ENCODE assay signal across 20 cellular contexts in genomic region chr5:31996909-31997308, GRCh38.
DNase-seq lines count a peak whose midpoint lies in the region; ATAC-seq, FAIRE-seq and TF ChIP-seq lines count a peak whose summit lies in the region.
"Had no signal": no experiment of that assay in that cellular context is flagged by ENCODE, and none has a peak within 500 bp of the region (broad histone marks: within the 10 kb centered on the region; RNA-seq: fewer than 3 reads in every experiment).

No MANE protein-coding gene starts in this region.

- H3K27ac ChIP-seq in OCI-LY7 (ENCODE audit: low read depth, low read length, poor library complexity, severe bottlenecking) (peak overlapping the region; percentile 88), A673 (ENCODE audit: low read depth, low read length, poor library complexity, severe bottlenecking) (no peak overlapping the region)
- no peak overlapping the region for H3K27ac ChIP-seq in naive thymus-derived CD4-positive, alpha-beta T cell (ENCODE audit: low read depth, low read length)
- H3K27ac ChIP-seq: BLaER1 treated with 17β-estradiol and CSF1 and Interleukin-3, amounts not matched to agents 10 nM and 100 nM; HL-60 had no signal

- ATAC-seq in naive thymus-derived CD4-positive, alpha-beta T cell, result no peak
- ATAC-seq in HG03139 (IDR thresholded peaks at IDR 0.05; ENCODE audit: unreplicated experiment), result no peak
- ATAC-seq: CD8-positive, alpha-beta T cell; GM23338; K562 had no signal

- H3K79me2 ChIP-seq in OCI-LY7 (ENCODE audit: insufficient read depth, low read depth, low read length), result peaks cover 25% of the 10 kb centered on the region; the same call in 1 of the 2 replicates

- POLR2A ChIA-PET in OCI-LY7 (lab: Charles Lee), result interaction anchor here (0.9 to 5.1 kb wide), 13 partner anchors 9 to 130 kb away, joined by 3 to 42 read pairs (median 4); no protein-coding TSS in a partner anchor
- POLR2A ChIA-PET in naive thymus-derived CD4-positive, alpha-beta T cell (lab: Charles Lee), result interaction anchor here (0.8 kb wide), 1 partner anchor 15 kb away, joined by 3 read pairs; no protein-coding TSS in a partner anchor
- POLR2A ChIA-PET in A673 (lab: Charles Lee; ENCODE audit: low non-redundant PET), result no interaction called here

- peaks cover 0 to 18% (median 9%) of the 10 kb centered on the region in 5 donors for H3K36me3 Mint-ChIP-seq in naive thymus-derived CD4-positive, alpha-beta T cell
- H3K36me3 Mint-ChIP-seq: CD8-positive, alpha-beta T cell had no signal

- CTCF ChIA-PET in OCI-LY7 (lab: Charles Lee; ENCODE audit: unreplicated experiment), result interaction anchor here (0.6 to 1.5 kb wide), 3 partner anchors 9 to 21 kb away, joined by 3 read pairs; no protein-coding TSS in a partner anchor
- CTCF ChIA-PET in naive thymus-derived CD4-positive, alpha-beta T cell (lab: Charles Lee), result interaction anchor here (0.9 to 1.2 kb wide), 2 partner anchors 15 to 141 kb away, joined by 3 to 4 read pairs; no protein-coding TSS in a partner anchor
- CTCF ChIA-PET in A673 (lab: Charles Lee), result no interaction called here

- DNase-seq in GM19239 (ENCODE audit: insufficient read length, low spot score), result no peak
- peak; percentile 31 for DNase-seq in OCI-LY7 (ENCODE audit: low spot score)
- no peak for DNase-seq in naive thymus-derived CD4-positive, alpha-beta T cell
- no peak for DNase-seq in T1000 (lab: John Stamatoyannopoulos, UW)
- DNase-seq in A673 (ENCODE audit: low spot score), result no peak
- DNase-seq in HUDEP-2 (lab: John Stamatoyannopoulos, UW; ENCODE audit: unreplicated experiment in 76 of 76), result no peak
- DNase-seq: 8988T; Calu3; CD8-positive, alpha-beta T cell; DND-41; HCEC 1CT had no signal

- peak overlapping the region; percentile 76 for H3K4me2 ChIP-seq in OCI-LY7 (ENCODE audit: low read length)
- H3K4me2 ChIP-seq: BLaER1 treated with 17β-estradiol and CSF1 and Interleukin-3, amounts not matched to agents 10 nM and 100 nM; GM23338 had no signal

- peaks cover 72% of the 10 kb centered on the region for H3K4me1 ChIP-seq in OCI-LY7 (ENCODE audit: insufficient read depth, low read length, poor library complexity, severe bottlenecking)
- peaks cover 0 to 13% of the 10 kb centered on the region in 2 donors for H3K4me1 ChIP-seq in naive thymus-derived CD4-positive, alpha-beta T cell (ENCODE audit: control insufficient read depth in 2 of 2, insufficient read depth in 2 of 2, low read length in 2 of 2)
- no peaks in the 10 kb centered on the region for H3K4me1 ChIP-seq in A673 (ENCODE audit: insufficient read depth, low read length, poor library complexity, severe bottlenecking)
- H3K4me1 ChIP-seq: BLaER1 treated with 17β-estradiol and CSF1 and Interleukin-3, amounts not matched to agents 10 nM and 100 nM had no signal

- no peaks in the 10 kb centered on the region for H3K9me2 ChIP-seq in OCI-LY7 (ENCODE audit: insufficient read depth, low read length)

- peak overlapping the region in 5 of 9 donors; percentile 7 to 68 (median 53) for H3K27ac Mint-ChIP-seq in naive thymus-derived CD4-positive, alpha-beta T cell
- H3K27ac Mint-ChIP-seq: B cell; CD8-positive, alpha-beta T cell; GM23338 had no signal

- peak overlapping the region; percentile 69 for H3K4me3 ChIP-seq in OCI-LY7 (ENCODE audit: low read depth, low read length, poor library complexity, severe bottlenecking)
- H3K4me3 ChIP-seq in naive thymus-derived CD4-positive, alpha-beta T cell (ENCODE audit: low read length), result no peak overlapping the region
- H3K4me3 ChIP-seq in A673 (ENCODE audit: low read depth, low read length, poor library complexity, severe bottlenecking), result no peak overlapping the region
- H3K4me3 ChIP-seq: BLaER1 treated with 17β-estradiol and CSF1 and Interleukin-3, amounts not matched to agents 10 nM and 100 nM; GM23338; K562 had no signal

- H4K20me1 ChIP-seq in OCI-LY7 (ENCODE audit: insufficient read depth, low read length), result no peaks in the 10 kb centered on the region
- H4K20me1 ChIP-seq: BLaER1 treated with 17β-estradiol and CSF1 and Interleukin-3, amounts not matched to agents 10 nM and 100 nM had no signal

- peak overlapping the region; percentile 52; the same call in 1 of the 2 replicates for H2AFZ ChIP-seq in OCI-LY7 (ENCODE audit: low read length)
- H2AFZ ChIP-seq: GM23338 had no signal

- H3K27me3 Mint-ChIP-seq in naive thymus-derived CD4-positive, alpha-beta T cell, result no peaks in the 10 kb centered on the region
- H3K27me3 Mint-ChIP-seq: B cell had no signal

- intact Hi-C loops in OCI-LY7 (cut with micrococcal nuclease; ENCODE audit: unreplicated experiment) (loop anchor here (5.0 to 10.0 kb wide), 3 partner anchors 80 to 1445 kb away; partner anchors contain the start of genes MTMR12 and TARS1), A673 (cut with micrococcal nuclease; ENCODE audit: unreplicated experiment) (no loop called here)
- intact Hi-C loops in naive thymus-derived CD4-positive, alpha-beta T cell (cut with micrococcal nuclease), result no loop called here

- H3K36me3 ChIP-seq in OCI-LY7 (ENCODE audit: insufficient read depth, low read length) (peaks cover 13% of the 10 kb centered on the region; the same call in 1 of the 2 replicates), A673 (ENCODE audit: insufficient read depth, low read length, poor library complexity, severe bottlenecking) (no peaks in the 10 kb centered on the region)
- H3K36me3 ChIP-seq in naive thymus-derived CD4-positive, alpha-beta T cell (ENCODE audit: control insufficient read depth in 2 of 3, insufficient read depth in 3 of 3, low read length in 3 of 3), result no peaks in the 10 kb centered on the region
- H3K36me3 ChIP-seq: BLaER1 treated with 17β-estradiol and CSF1 and Interleukin-3, amounts not matched to agents 10 nM and 100 nM had no signal

- peak; percentile 61 for FAIRE-seq in GM19239 (lab: Jason Lieb, UNC)
- FAIRE-seq: G401.6, GM12892, H54, K562 had no signal

- BruUV-seq in OCI-LY7 (replicated peaks; lab: Mats Ljungman, UMichigan) (no TSS peak), A673 (replicated peaks; lab: Mats Ljungman, UMichigan) (no TSS peak)

- H3K9me3 Mint-ChIP-seq in naive thymus-derived CD4-positive, alpha-beta T cell, result peaks cover 0 to 4% (median 0%) of the 10 kb centered on the region in 11 donors
- H3K9me3 Mint-ChIP-seq: CD8-positive, alpha-beta T cell; GM23338 had no signal

- H3K4me1 Mint-ChIP-seq in naive thymus-derived CD4-positive, alpha-beta T cell, result peaks cover 5 to 39% (median 32%) of the 10 kb centered on the region in 7 donors

- H3K9me3 ChIP-seq in OCI-LY7 (ENCODE audit: low read length) (no peaks in the 10 kb centered on the region), A673 (ENCODE audit: low read depth, low read length, poor library complexity, severe bottlenecking) (no peaks in the 10 kb centered on the region)
- H3K9me3 ChIP-seq in naive thymus-derived CD4-positive, alpha-beta T cell (ENCODE audit: control insufficient read depth in 2 of 3, low read length in 3 of 3), result no peaks in the 10 kb centered on the region
- H3K9me3 ChIP-seq: BLaER1 treated with 17β-estradiol and CSF1 and Interleukin-3, amounts not matched to agents 10 nM and 100 nM had no signal

- H3K4me3 Mint-ChIP-seq in naive thymus-derived CD4-positive, alpha-beta T cell, result peak overlapping the region in 2 of 10 donors; percentile 8 to 20
- H3K4me3 Mint-ChIP-seq: B cell; CD8-positive, alpha-beta T cell; GM23338 had no signal

- no peaks in the 10 kb centered on the region for H3K27me3 ChIP-seq in naive thymus-derived CD4-positive, alpha-beta T cell (ENCODE audit: control insufficient read depth in 2 of 2, insufficient read depth in 2 of 2, low read length in 2 of 2)
- no peaks in the 10 kb centered on the region for H3K27me3 ChIP-seq in A673 (replicated peaks; ENCODE audit: insufficient read depth, low read depth, low read length, poor library complexity)
- H3K27me3 ChIP-seq: BLaER1 treated with 17β-estradiol and CSF1 and Interleukin-3, amounts not matched to agents 10 nM and 100 nM had no signal

- TF ChIP-seq CTCF in OCI-LY7 (conservative IDR thresholded peaks at IDR 0.05; ENCODE audit: low read length), result no peak
- TF ChIP-seq CTCF in A673 (conservative IDR thresholded peaks at IDR 0.05; ENCODE audit: low read depth, low read length), result no peak
